Comparison of ENCODE assay signal across 1 cellular context in genomic region chr5:89988998-89989690, GRCh38.
TF ChIP-seq lines count a peak whose summit lies in the region.

No MANE protein-coding gene starts in this region.

TF ChIP-seq in H1, 55 proteins besides CTCF, POLR2A, EP300 and RAD21 (continued from another document):
- TF ChIP-seq CHD7 (IDR thresholded peaks at IDR 0.05; ENCODE audit: insufficient replicate concordance, low read length) = no peak
- TF ChIP-seq POU5F1 (IDR thresholded peaks at IDR 0.05; ENCODE audit: low read depth, low read length) = no peak
- no peak for TF ChIP-seq E2F6 (IDR thresholded peaks at IDR 0.05)
- TF ChIP-seq CREB1 (IDR thresholded peaks at IDR 0.05) = no peak
- no peak for TF ChIP-seq SP1 (IDR thresholded peaks at IDR 0.05; ENCODE audit: low read depth, low read length)
- no peak for TF ChIP-seq KDM1A (IDR thresholded peaks at IDR 0.05; ENCODE audit: borderline replicate concordance, low read length)
- TF ChIP-seq CBX5 (IDR thresholded peaks at IDR 0.05; ENCODE audit: low read depth, low read length) = no peak
- no peak for TF ChIP-seq TBP (IDR thresholded peaks at IDR 0.05; ENCODE audit: low read depth, low read length)
- no peak for TF ChIP-seq RNF2 (IDR thresholded peaks at IDR 0.05; ENCODE audit: borderline replicate concordance, low read depth, low read length, missing control alignments, poor library complexity, severe bottlenecking)
- no peak for TF ChIP-seq USF2 (IDR thresholded peaks at IDR 0.05; ENCODE audit: low read length)
- no peak for TF ChIP-seq SP4 (IDR thresholded peaks at IDR 0.05; ENCODE audit: low read length)
